ENCODE assay signal across 8 cellular contexts in the genomic region with DNA sequence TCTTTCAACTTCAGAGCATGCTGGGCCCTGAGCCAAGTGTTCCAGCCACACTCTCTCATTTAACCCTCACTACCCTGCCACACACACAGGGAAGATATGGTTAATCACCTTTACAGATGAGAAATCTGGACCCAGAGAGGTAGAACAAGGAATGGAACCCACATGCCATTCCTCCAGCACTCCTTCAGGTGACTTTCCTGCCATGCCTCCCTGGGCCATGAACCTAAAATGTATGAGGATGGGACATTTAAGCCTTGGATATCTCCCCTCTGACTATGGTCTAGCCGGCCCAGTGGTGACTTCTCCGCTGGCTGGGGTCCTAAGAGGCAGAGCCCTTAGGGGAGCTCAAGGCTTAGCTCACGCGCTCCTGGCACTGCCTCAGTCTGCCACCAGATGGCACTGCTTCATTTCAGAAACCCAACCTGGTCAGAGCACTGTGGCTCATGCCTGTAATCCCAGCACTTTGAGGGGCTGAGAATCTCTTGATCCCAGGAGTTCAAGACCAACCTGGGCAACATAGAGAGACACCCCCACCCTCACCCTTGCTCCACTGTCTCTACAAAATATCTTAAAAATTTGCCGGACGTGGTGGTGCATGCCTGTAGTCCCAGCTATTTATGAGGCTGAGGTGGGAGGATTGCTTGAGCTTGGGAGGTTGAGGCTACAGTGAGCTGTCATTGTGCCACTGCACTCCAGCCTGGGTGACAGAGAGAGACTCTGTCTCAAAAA. TPM values are rescaled to one million over a fixed set of nuclear protein-coding genes. Genes with fewer than 3 reads are reported as not detected.
DNase-seq lines count a peak whose midpoint lies in the region; ATAC-seq and FAIRE-seq lines count a peak whose summit lies in the region.

No MANE protein-coding gene starts in this region.

- in situ Hi-C loops in Caki2 (cut with HindIII; ENCODE audit: low pct_unique_long_range_greater_than_20kb, low sequenced_read_pairs), result no loop called here

- ATAC-seq in HG02610 (IDR thresholded peaks at IDR 0.05; ENCODE audit: unreplicated experiment) (peak; percentile 26), GM18858 (IDR thresholded peaks at IDR 0.05; ENCODE audit: unreplicated experiment) (no peak)

- peak; percentile 45 for FAIRE-seq in endometrium (lab: Jason Lieb, UNC)

- peak; percentile 37 for DNase-seq in Caki2 (ENCODE audit: low read depth)
- peak; percentile 64 to 66 for DNase-seq in NOMO-1 (lab: John Stamatoyannopoulos, UW; ENCODE audit: unreplicated experiment in 2 of 2)
- DNase-seq in activated CD8-positive, alpha-beta memory T cell treated with anti-CD3 and anti-CD28 coated beads, Interleukin-2, amount 50 U/mL, for 1 hour (ENCODE audit: extremely low read depth), result peak; percentile 16
- peak; percentile 84 for DNase-seq in midbrain (lab: John Stamatoyannopoulos, UW)
- DNase-seq in stimulated activated CD8-positive, alpha-beta memory T cell treated with anti-CD3 and anti-CD28 coated beads, Interleukin-4, amount 100 ng/mL, for 1 hour (ENCODE audit: low read depth in 2 of 2, low spot score in 1 of 2), result peak; percentile 62 to 67

RNA-seq across cellular contexts. Expression of a gene that starts 2.2 kb away (rescaled TPM):
- total RNA-seq in Caki2 (2014; rRNA removed; shearing (Covaris generic); ENCODE audit: low replicate concordance), result 3.0 and 6.6 TPM in 2 replicates

RNA-seq across cellular contexts. Expression of a gene that starts 36.5 kb away (rescaled TPM):
- total RNA-seq in Caki2 (2014; rRNA removed; shearing (Covaris generic); ENCODE audit: low replicate concordance), result 5.8 and 11.1 TPM in 2 replicates

Comparison
In these comparisons a context has a peak if more than half of its experiments do, and no peak if none do; other contexts are left out.
1. DNase-seq: peak in every context shown above with its lines; median percentile 84 in midbrain; 65 in NOMO-1; 64 in stimulated activated CD8-positive, alpha-beta memory T cell treated with anti-CD3 and anti-CD28 coated beads, Interleukin-4, amount 100 ng/mL, for 1 hour; 37 in Caki2; 16 in activated CD8-positive, alpha-beta memory T cell treated with anti-CD3 and anti-CD28 coated beads, Interleukin-2, amount 50 U/mL, for 1 hour.